In the genomic region with DNA sequence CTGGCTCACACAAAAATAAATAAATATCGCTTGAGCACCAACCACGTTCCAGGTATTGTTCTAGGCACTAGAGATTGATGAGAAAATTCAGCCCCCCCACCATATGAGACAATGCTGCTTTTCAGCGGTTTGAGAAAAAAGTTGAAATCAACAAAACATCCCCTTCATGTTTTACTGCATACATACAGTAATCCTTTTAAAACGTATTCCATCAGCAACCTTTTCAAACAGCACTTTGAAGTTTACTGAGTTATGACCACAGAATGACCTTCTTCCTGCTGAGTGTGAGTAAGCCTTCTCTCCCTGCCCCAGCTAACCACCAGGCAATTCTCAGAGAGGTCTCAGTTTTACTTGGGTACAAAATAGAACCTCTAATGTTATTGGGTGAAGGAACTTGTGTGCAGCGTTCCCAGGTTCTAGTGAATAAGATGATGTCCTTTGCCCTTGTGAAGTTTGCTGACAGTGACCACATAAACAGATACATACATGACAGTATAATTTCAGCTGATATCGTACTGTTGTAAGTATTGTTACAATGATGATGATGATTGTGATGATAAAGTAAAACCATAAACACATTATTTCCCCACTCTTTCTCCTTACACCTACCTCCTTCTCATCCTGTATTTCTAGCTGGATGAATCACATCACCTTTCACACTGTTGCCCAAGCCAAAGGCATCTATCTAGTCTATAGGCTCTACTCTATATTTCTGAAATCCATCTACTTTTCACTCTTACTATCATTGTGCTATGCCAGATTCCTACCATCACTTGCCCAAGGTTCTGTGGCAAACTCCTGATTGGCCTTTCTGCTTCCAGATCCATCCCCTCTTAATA, we compare ENCODE assay signal across 8 cellular contexts.
A peak's percentile ranks its signal among the peaks of the same experiment; 100 is the strongest.
DNase-seq lines count a peak whose midpoint lies in the region; ATAC-seq and TF ChIP-seq lines count a peak whose summit lies in the region.

No MANE protein-coding gene starts in this region.

- intact Hi-C loops in activated T-helper 2 cell treated with anti-CD3 and anti-CD28 coated beads, Interferon-gamma antibody, Interleukin-2, Interleukin-4, amounts not matched to agents 10 μg/mL and 5 μg/mL and 100 μg/mL, durations not matched to agents 14 hours and 24 hours and 36 hours (cut with micrococcal nuclease): loop anchor here (1.0 to 5.0 kb wide), 5 partner anchors 109 to 921 kb away; partner anchors contain the start of gene OSBPL8

- peak overlapping the region; percentile 54 for H3K27ac Mint-ChIP-seq in activated T-helper 2 cell treated with anti-CD3 and anti-CD28 coated beads, Interferon-gamma antibody, Interleukin-2, Interleukin-4, amounts not matched to agents 10 μg/mL and 5 μg/mL and 100 μg/mL, durations not matched to agents 14 hours and 24 hours and 36 hours
- H3K27ac Mint-ChIP-seq in neural crest cell (ENCODE audit: unreplicated experiment): peak overlapping the region; percentile 22

- H3K4me1 Mint-ChIP-seq in activated T-helper 2 cell treated with anti-CD3 and anti-CD28 coated beads, Interferon-gamma antibody, Interleukin-2, Interleukin-4, amounts not matched to agents 10 μg/mL and 5 μg/mL and 100 μg/mL, durations not matched to agents 14 hours and 24 hours and 36 hours (ENCODE audit: low read depth): peaks cover 38% of the 10 kb centered on the region
- peaks cover 65% of the 10 kb centered on the region for H3K4me1 Mint-ChIP-seq in neural crest cell

- H3K36me3 Mint-ChIP-seq in activated T-helper 2 cell treated with anti-CD3 and anti-CD28 coated beads, Interferon-gamma antibody, Interleukin-2, Interleukin-4, amounts not matched to agents 10 μg/mL and 5 μg/mL and 100 μg/mL, durations not matched to agents 14 hours and 24 hours and 36 hours (ENCODE audit: low read depth): no peaks in the 10 kb centered on the region
- H3K36me3 Mint-ChIP-seq in neural crest cell (ENCODE audit: low read depth): no peaks in the 10 kb centered on the region

- ATAC-seq in HG03432 (IDR thresholded peaks at IDR 0.05; ENCODE audit: unreplicated experiment): peak; percentile 89

- no peaks in the 10 kb centered on the region for H3K9me3 Mint-ChIP-seq in activated T-helper 2 cell treated with anti-CD3 and anti-CD28 coated beads, Interferon-gamma antibody, Interleukin-2, Interleukin-4, amounts not matched to agents 10 μg/mL and 5 μg/mL and 100 μg/mL, durations not matched to agents 14 hours and 24 hours and 36 hours
- H3K9me3 Mint-ChIP-seq in neural crest cell: peaks cover 3% of the 10 kb centered on the region

- H3K27me3 Mint-ChIP-seq in activated T-helper 2 cell treated with anti-CD3 and anti-CD28 coated beads, Interferon-gamma antibody, Interleukin-2, Interleukin-4, amounts not matched to agents 10 μg/mL and 5 μg/mL and 100 μg/mL, durations not matched to agents 14 hours and 24 hours and 36 hours (ENCODE audit: low read depth): peaks cover 3% of the 10 kb centered on the region
- H3K27me3 Mint-ChIP-seq in neural crest cell (ENCODE audit: low read depth): no peaks in the 10 kb centered on the region

- TF ChIP-seq CTCF in neural crest cell (conservative IDR thresholded peaks at IDR 0.05): no peak

- DNase-seq in SIG-M5 treated with dmso at 0.1 percent for 504 hours (lab: John Stamatoyannopoulos, UW; ENCODE audit: unreplicated experiment): peak; percentile 54
- DNase-seq in SIG-M5 (lab: John Stamatoyannopoulos, UW): no peak
- DNase-seq in activated T-helper 2 cell treated with anti-CD3 and anti-CD28 coated beads, Interferon-gamma antibody, Interleukin-2, Interleukin-4, amounts not matched to agents 10 μg/mL and 5 μg/mL and 100 μg/mL, durations not matched to agents 14 hours and 24 hours and 36 hours (ENCODE audit: low spot score): no peak
- no peak for DNase-seq in neural crest cell (ENCODE audit: low read depth, low spot score)
- no peak for DNase-seq in NCI-H1417 (lab: John Stamatoyannopoulos, UW)
- DNase-seq in NCI-H82 treated with DMSO at 0.1 percent for 48 hours (lab: John Stamatoyannopoulos, UW; ENCODE audit: unreplicated experiment): no peak
- no peak for DNase-seq in NCI-H1694 (lab: John Stamatoyannopoulos, UW)

- no peak overlapping the region for H3K4me3 Mint-ChIP-seq in activated T-helper 2 cell treated with anti-CD3 and anti-CD28 coated beads, Interferon-gamma antibody, Interleukin-2, Interleukin-4, amounts not matched to agents 10 μg/mL and 5 μg/mL and 100 μg/mL, durations not matched to agents 14 hours and 24 hours and 36 hours (ENCODE audit: low read depth)
- no peak overlapping the region for H3K4me3 Mint-ChIP-seq in neural crest cell
